ENCODE assay signal across 37 cellular contexts in genomic region chr20:53190225-53190624, GRCh38.
"Had no signal": no experiment of that assay in that cellular context is flagged by ENCODE, and none has a peak within 500 bp of the region (broad histone marks: within the 10 kb centered on the region; RNA-seq: fewer than 3 reads in every experiment).

No MANE protein-coding gene starts in this region.

- ATAC-seq: activated CD8-positive, alpha-beta memory T cell treated with anti-CD3 and anti-CD28 coated beads, Interleukin-2, amount 10 ng/mL, durations not matched to agents 7 days and 5 days; activated T-cell treated with anti-CD3 and anti-CD28 coated beads, Interleukin-2, amount 50 U/mL, for 72 hours; activated T-helper 17 cell treated with anti-CD3 and anti-CD28 coated beads, Interleukin-2, amount 50 U/mL, for 72 hours; Right ventricle myocardium inferior; SK-N-SH treated with all-trans-retinoic acid at 6 μM for 48 hours; T-cell had no signal

- H3K27me3 Mint-ChIP-seq: activated T-helper 17 cell treated with anti-CD3 and anti-CD28 coated beads, Interleukin-2, amount 50 U/mL, for 72 hours had no signal

- DNase-seq: activated CD4-positive, alpha-beta memory T cell treated with anti-CD3 and anti-CD28 coated beads, Interleukin-2, amount 10 ng/mL, durations not matched to agents 7 days and 5 days; activated CD4-positive, alpha-beta T cell treated with anti-CD3 and anti-CD28 coated beads for 1 hour; activated CD4-positive, alpha-beta T cell treated with anti-CD3 and anti-CD28 coated beads for 48 hours; activated CD4-positive, CD25-positive, alpha-beta regulatory T cell; activated CD8-positive, alpha-beta memory T cell treated with anti-CD3 and anti-CD28 coated beads for 24 hours; activated CD8-positive, alpha-beta memory T cell treated with anti-CD3 and anti-CD28 coated beads, Interleukin-2, amount 10 ng/mL, durations not matched to agents 7 days and 5 days; activated CD8-positive, alpha-beta memory T cell treated with anti-CD3 and anti-CD28 coated beads, Interleukin-2, amount 50 U/mL, for 48 hours; activated effector memory CD4-positive, alpha-beta T cell treated with anti-CD3 and anti-CD28 coated beads, Interleukin-2, amount 50 U/mL, for 16 hours; activated naive CD4-positive, alpha-beta T cell; activated naive CD4-positive, alpha-beta T cell treated with anti-CD3 and anti-CD28 coated beads, Interleukin-2, amount 50 U/mL, for 16 hours; activated naive CD8-positive, alpha-beta T cell treated with anti-CD3 and anti-CD28 coated beads for 36 hours; activated T-cell treated with anti-CD3 and anti-CD28 coated beads, Interleukin-2, amount 50 U/mL, for 72 hours; amniotic stem cell; aorta; brain microvascular endothelial cell; central memory CD4-positive, alpha-beta T cell; Kasumi-1; MG63; NCI-H1048; NCI-H1105 treated with DMSO at 0.1 percent for 48 hours; NCI-H1436; NCI-H1694; NCI-H1930; NCI-H2081 treated with DMSO at 0.1 percent for 48 hours; NCI-H345; NCI-H524 treated with DMSO at 0.1 percent for 48 hours; NK-92 treated with Interleukin-12 subunit alpha and Interleukin-12 subunit beta, amount 100 ng/mL, for 24 hours; PC-9; SIG-M5; T-cell; T-helper 2 cell; T-helper 9 cell had no signal

- H3K36me3 ChIP-seq: brain microvascular endothelial cell, MG63 had no signal

- H3K4me1 Mint-ChIP-seq: activated CD4-positive, alpha-beta memory T cell treated with anti-CD3 and anti-CD28 coated beads, Interleukin-2, amount 10 ng/mL, durations not matched to agents 7 days and 5 days; activated CD8-positive, alpha-beta memory T cell treated with anti-CD3 and anti-CD28 coated beads, Interleukin-2, amount 10 ng/mL, durations not matched to agents 7 days and 5 days had no signal

- H3K9me3 Mint-ChIP-seq: activated CD4-positive, alpha-beta memory T cell treated with anti-CD3 and anti-CD28 coated beads, Interleukin-2, amount 10 ng/mL, durations not matched to agents 7 days and 5 days; activated naive CD8-positive, alpha-beta T cell treated with anti-CD3 and anti-CD28 coated beads for 36 hours; activated T-helper 17 cell treated with anti-CD3 and anti-CD28 coated beads, Interleukin-2, amount 50 U/mL, for 72 hours; T-cell had no signal

- H3K27me3 ChIP-seq: brain microvascular endothelial cell had no signal

- H3K4me3 ChIP-seq: MG63, PC-9 had no signal

- H3K36me3 Mint-ChIP-seq: activated CD8-positive, alpha-beta memory T cell treated with anti-CD3 and anti-CD28 coated beads, Interleukin-2, amount 10 ng/mL, durations not matched to agents 7 days and 5 days had no signal

- H3K27ac ChIP-seq: brain microvascular endothelial cell, PC-9, RWPE1, VCaP had no signal

- H3K4me3 Mint-ChIP-seq: activated CD4-positive, alpha-beta memory T cell treated with anti-CD3 and anti-CD28 coated beads, Interleukin-2, amount 10 ng/mL, durations not matched to agents 7 days and 5 days; activated CD8-positive, alpha-beta memory T cell treated with anti-CD3 and anti-CD28 coated beads, Interleukin-2, amount 10 ng/mL, durations not matched to agents 7 days and 5 days; activated naive CD8-positive, alpha-beta T cell treated with anti-CD3 and anti-CD28 coated beads for 36 hours; activated T-cell treated with anti-CD3 and anti-CD28 coated beads, Interleukin-2, amount 50 U/mL, for 72 hours; activated T-helper 17 cell treated with anti-CD3 and anti-CD28 coated beads, Interleukin-2, amount 50 U/mL, for 72 hours; T-cell had no signal

- H3K27ac Mint-ChIP-seq: activated CD4-positive, alpha-beta memory T cell treated with anti-CD3 and anti-CD28 coated beads, Interleukin-2, amount 10 ng/mL, durations not matched to agents 7 days and 5 days; activated CD8-positive, alpha-beta memory T cell treated with anti-CD3 and anti-CD28 coated beads, Interleukin-2, amount 10 ng/mL, durations not matched to agents 7 days and 5 days; activated naive CD8-positive, alpha-beta T cell treated with anti-CD3 and anti-CD28 coated beads for 36 hours; activated T-cell treated with anti-CD3 and anti-CD28 coated beads, Interleukin-2, amount 50 U/mL, for 72 hours; activated T-helper 17 cell treated with anti-CD3 and anti-CD28 coated beads, Interleukin-2, amount 50 U/mL, for 72 hours; T-cell had no signal

- H3K4me2 ChIP-seq: PC-9 had no signal

- H3K9me3 ChIP-seq: MG63 had no signal

- H2AFZ ChIP-seq: PC-9 had no signal
